In genomic region chr4:128123036-128123435, GRCh38 we compare ENCODE assay signal across 27 cellular contexts.
"Had no signal": no experiment of that assay in that cellular context is flagged by ENCODE, and none has a peak within 500 bp of the region (broad histone marks: within the 10 kb centered on the region; RNA-seq: fewer than 3 reads in every experiment).

No MANE protein-coding gene starts in this region.

- ATAC-seq: activated naive CD4-positive, alpha-beta T cell treated with anti-CD3 and anti-CD28 coated beads, Interleukin-2, amount 50 U/mL, for 72 hours; activated naive CD8-positive, alpha-beta T cell treated with anti-CD3 and anti-CD28 coated beads, Interleukin-2, amount 50 U/mL, for 24 hours; activated T-cell treated with anti-CD3 and anti-CD28 coated beads, Interleukin-2, amount 50 U/mL, for 4 hours; K562; T-cell had no signal

- H3K27me3 Mint-ChIP-seq: activated CD4-positive, alpha-beta memory T cell treated with anti-CD3 and anti-CD28 coated beads for 36 hours; activated CD4-positive, alpha-beta T cell treated with anti-CD3 and anti-CD28 coated beads, Interleukin-2, amount 10 ng/mL, durations not matched to agents 7 days and 5 days; activated naive CD8-positive, alpha-beta T cell treated with anti-CD3 and anti-CD28 coated beads, Interleukin-2, amount 50 U/mL, for 24 hours; brain; T-cell had no signal

- H3K4me1 Mint-ChIP-seq: activated CD4-positive, alpha-beta T cell treated with anti-CD3 and anti-CD28 coated beads, Interleukin-2, amount 10 ng/mL, durations not matched to agents 7 days and 5 days; activated naive CD8-positive, alpha-beta T cell treated with anti-CD3 and anti-CD28 coated beads, Interleukin-2, amount 50 U/mL, for 24 hours; brain; T-cell had no signal

- H3K9me3 Mint-ChIP-seq: activated CD4-positive, alpha-beta memory T cell treated with anti-CD3 and anti-CD28 coated beads for 36 hours; activated CD4-positive, alpha-beta T cell treated with anti-CD3 and anti-CD28 coated beads, Interleukin-2, amount 10 ng/mL, durations not matched to agents 7 days and 5 days; activated naive CD4-positive, alpha-beta T cell treated with anti-CD3 and anti-CD28 coated beads, Interleukin-2, amount 50 U/mL, for 72 hours; activated naive CD8-positive, alpha-beta T cell treated with anti-CD3 and anti-CD28 coated beads, Interleukin-2, amount 50 U/mL, for 24 hours; T-cell had no signal

- DNase-seq: activated CD4-positive, alpha-beta memory T cell treated with anti-CD3 and anti-CD28 coated beads for 36 hours; activated CD4-positive, alpha-beta T cell treated with anti-CD3 and anti-CD28 coated beads, Interleukin-2, amount 10 ng/mL, durations not matched to agents 7 days and 5 days; activated CD4-positive, CD25-positive, alpha-beta regulatory T cell; activated CD8-positive, alpha-beta memory T cell treated with anti-CD3 and anti-CD28 coated beads for 24 hours; activated effector memory CD4-positive, alpha-beta T cell treated with anti-CD3 and anti-CD28 coated beads, Interleukin-2, amount 50 U/mL, for 16 hours; activated naive CD4-positive, alpha-beta T cell treated with Interleukin-2 at 50 U/mL for 16 hours; activated naive CD8-positive, alpha-beta T cell treated with anti-CD3 and anti-CD28 coated beads, Interleukin-2, amount 50 U/mL, for 24 hours; activated T-cell treated with anti-CD3 and anti-CD28 coated beads, Interleukin-2, amount 50 U/mL, for 4 hours; amygdala; Karpas-422; NCI-H1048; NCI-H1417 treated with DMSO at 0.1 percent for 48 hours; NCI-H1694; NCI-H2029; NCI-H2107; NCI-H2171 treated with DMSO at 0.1 percent for 48 hours; NCI-H226; NCI-H526; NCI-H82; Peyer's patch; SHP77; T-cell; T-helper 2 cell; T1000 had no signal

- H3K4me3 Mint-ChIP-seq: activated CD4-positive, alpha-beta memory T cell treated with anti-CD3 and anti-CD28 coated beads for 36 hours; activated CD4-positive, alpha-beta T cell treated with anti-CD3 and anti-CD28 coated beads, Interleukin-2, amount 10 ng/mL, durations not matched to agents 7 days and 5 days; activated naive CD8-positive, alpha-beta T cell treated with anti-CD3 and anti-CD28 coated beads, Interleukin-2, amount 50 U/mL, for 24 hours; activated T-cell treated with anti-CD3 and anti-CD28 coated beads, Interleukin-2, amount 50 U/mL, for 4 hours; brain; T-cell had no signal

- H3K27ac Mint-ChIP-seq: activated CD4-positive, alpha-beta memory T cell treated with anti-CD3 and anti-CD28 coated beads for 36 hours; activated CD4-positive, alpha-beta T cell treated with anti-CD3 and anti-CD28 coated beads, Interleukin-2, amount 10 ng/mL, durations not matched to agents 7 days and 5 days; activated naive CD4-positive, alpha-beta T cell treated with anti-CD3 and anti-CD28 coated beads, Interleukin-2, amount 50 U/mL, for 72 hours; activated naive CD8-positive, alpha-beta T cell treated with anti-CD3 and anti-CD28 coated beads, Interleukin-2, amount 50 U/mL, for 24 hours; brain; T-cell had no signal
